ENCODE assay signal across 30 cellular contexts in the genomic region with DNA sequence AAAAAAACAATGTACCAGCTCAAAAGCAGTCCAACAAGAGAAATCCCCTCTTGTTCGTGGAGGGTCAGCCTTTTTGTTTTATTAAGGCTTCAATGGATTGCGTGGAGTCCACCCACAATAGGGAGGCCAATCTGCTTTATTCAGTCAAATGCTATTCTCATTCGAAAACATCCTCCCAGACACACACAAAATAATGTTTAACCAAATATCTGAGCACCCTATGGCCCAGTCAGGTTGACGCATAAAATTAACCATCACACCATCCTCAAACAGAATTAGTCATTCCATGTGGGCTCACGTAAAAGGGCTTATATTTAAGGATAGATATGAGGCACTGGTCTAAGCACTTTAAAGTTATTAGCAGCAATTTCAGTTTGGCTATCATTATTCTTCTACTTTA. TPM values are rescaled to one million over a fixed set of nuclear protein-coding genes. Genes with fewer than 3 reads are reported as not detected.
DNase-seq lines count a peak whose midpoint lies in the region; ATAC-seq, FAIRE-seq and TF ChIP-seq lines count a peak whose summit lies in the region.
"Had no signal": no experiment of that assay in that cellular context is flagged by ENCODE, and none has a peak within 500 bp of the region (broad histone marks: within the 10 kb centered on the region; RNA-seq: fewer than 3 reads in every experiment).

No MANE protein-coding gene starts in this region.

- H3K27me3 Mint-ChIP-seq in activated T-helper 2 cell treated with anti-CD3 and anti-CD28 coated beads, Interferon-gamma antibody, Interleukin-2, Interleukin-4, amounts not matched to agents 10 μg/mL and 5 μg/mL and 100 μg/mL, durations not matched to agents 14 hours and 24 hours and 36 hours (ENCODE audit: low read depth), result no peaks in the 10 kb centered on the region
- H3K27me3 Mint-ChIP-seq: CD4-positive, CD25-positive, alpha-beta regulatory T cell had no signal

- H3K4me2 ChIP-seq in PC-3 (ENCODE audit: low read length), result no peak overlapping the region
- H3K4me2 ChIP-seq: BLaER1 had no signal

- BruUV-seq in PC-3 (replicated peaks; lab: Mats Ljungman, UMichigan), result no TSS peak

- no peak for TF ChIP-seq CTCF in PC-3 (conservative IDR thresholded peaks at IDR 0.05; ENCODE audit: low read depth, low read length)

- no peaks in the 10 kb centered on the region for H3K79me2 ChIP-seq in PC-3 (ENCODE audit: low read length)

- H3K27me3 ChIP-seq in PC-3 (ENCODE audit: low read length), result 0 out of 2 replicates have a peak, but pooled peaks cover 5% of the 10 kb centered on the region
- H3K27me3 ChIP-seq: BE2C, BLaER1 had no signal

- H3K4me3 ChIP-seq in PC-3 (ENCODE audit: low read length), result no peak overlapping the region
- H3K4me3 ChIP-seq: BLaER1, GM12878 had no signal

- no peaks in the 10 kb centered on the region for H3K36me3 ChIP-seq in PC-3 (ENCODE audit: low read depth, low read length)
- H3K36me3 ChIP-seq: BE2C, BLaER1 had no signal

- no peaks in the 10 kb centered on the region for H3K9me2 ChIP-seq in PC-3 (replicated peaks; ENCODE audit: low read length)

- CTCF ChIA-PET in PC-3 (lab: Charles Lee), result no interaction called here

- no peak overlapping the region for H3K9ac ChIP-seq in PC-3 (ENCODE audit: low read length)
- H3K9ac ChIP-seq: BLaER1 had no signal

- peak; percentile 27 for DNase-seq in PC-3
- no peak for DNase-seq in RCC 7860 (ENCODE audit: low spot score)
- peak; percentile 54 for DNase-seq in kidney tubule cell (ENCODE audit: low spot score)
- peak; percentile 64 for DNase-seq in renal cortical epithelial cell (ENCODE audit: low read depth)
- DNase-seq in NCI-H1092 treated with DMSO at 0.1 percent for 48 hours (lab: John Stamatoyannopoulos, UW), result no peak
- no peak for DNase-seq in activated T-helper 2 cell treated with anti-CD3 and anti-CD28 coated beads, Interferon-gamma antibody, Interleukin-2, Interleukin-4, amounts not matched to agents 10 μg/mL and 5 μg/mL and 100 μg/mL, durations not matched to agents 14 hours and 24 hours and 36 hours (ENCODE audit: low spot score)
- no peak for DNase-seq in stimulated activated CD8-positive, alpha-beta memory T cell treated with anti-CD3 and anti-CD28 coated beads, Interleukin-4, amount 100 ng/mL, for 48 hours
- no peak for DNase-seq in DMS53 (lab: John Stamatoyannopoulos, UW)
- DNase-seq: 8988T; ACHN; BE2C; C1 segment of cervical spinal cord; Calu3; CD4-positive, alpha-beta memory T cell; CD4-positive, CD25-positive, alpha-beta regulatory T cell; CD8-positive, alpha-beta memory T cell; COR-L47; DMS79; DND-41; EL; GDM1 had no signal

- no peak for ATAC-seq in PC-3
- ATAC-seq: GM12878 had no signal

- no peaks in the 10 kb centered on the region for H3K9me3 Mint-ChIP-seq in activated T-helper 2 cell treated with anti-CD3 and anti-CD28 coated beads, Interferon-gamma antibody, Interleukin-2, Interleukin-4, amounts not matched to agents 10 μg/mL and 5 μg/mL and 100 μg/mL, durations not matched to agents 14 hours and 24 hours and 36 hours

- FAIRE-seq in RCC 7860 (lab: Jason Lieb, UNC), result peak; percentile 77
- FAIRE-seq: A204.1, D721Med, GM12878, GM18507 had no signal

- no peaks in the 10 kb centered on the region for H3K4me1 ChIP-seq in PC-3 (ENCODE audit: insufficient read depth, low read length)
- H3K4me1 ChIP-seq: BE2C, BLaER1 had no signal

- H2AFZ ChIP-seq in PC-3 (ENCODE audit: low read length), result no peak overlapping the region

- no peaks in the 10 kb centered on the region for H3K36me3 Mint-ChIP-seq in activated T-helper 2 cell treated with anti-CD3 and anti-CD28 coated beads, Interferon-gamma antibody, Interleukin-2, Interleukin-4, amounts not matched to agents 10 μg/mL and 5 μg/mL and 100 μg/mL, durations not matched to agents 14 hours and 24 hours and 36 hours (ENCODE audit: low read depth)
- H3K36me3 Mint-ChIP-seq: CD14-positive monocyte; CD4-positive, alpha-beta memory T cell; CD4-positive, CD25-positive, alpha-beta regulatory T cell; CD8-positive, alpha-beta memory T cell had no signal

- no peaks in the 10 kb centered on the region for H4K20me1 ChIP-seq in PC-3 (ENCODE audit: low read length)
- H4K20me1 ChIP-seq: BLaER1 had no signal

- intact Hi-C loops in PC-3 (cut with micrococcal nuclease), result no loop called here
- intact Hi-C loops in activated T-helper 2 cell treated with anti-CD3 and anti-CD28 coated beads, Interferon-gamma antibody, Interleukin-2, Interleukin-4, amounts not matched to agents 10 μg/mL and 5 μg/mL and 100 μg/mL, durations not matched to agents 14 hours and 24 hours and 36 hours (cut with micrococcal nuclease), result no loop called here

- H3F3A ChIP-seq in PC-3 (ENCODE audit: low read length, unreplicated experiment), result no peaks in the 10 kb centered on the region

- H3K4me3 Mint-ChIP-seq in activated T-helper 2 cell treated with anti-CD3 and anti-CD28 coated beads, Interferon-gamma antibody, Interleukin-2, Interleukin-4, amounts not matched to agents 10 μg/mL and 5 μg/mL and 100 μg/mL, durations not matched to agents 14 hours and 24 hours and 36 hours (ENCODE audit: low read depth), result no peak overlapping the region
- H3K4me3 Mint-ChIP-seq: CD14-positive monocyte; CD4-positive, alpha-beta memory T cell; CD4-positive, CD25-positive, alpha-beta regulatory T cell; CD8-positive, alpha-beta memory T cell had no signal

- H3K27ac ChIP-seq in PC-3 (ENCODE audit: low read length), result no peak overlapping the region
- H3K27ac ChIP-seq: BLaER1 had no signal

- H3K9me3 ChIP-seq in PC-3 (ENCODE audit: low read length), result no peaks in the 10 kb centered on the region
- H3K9me3 ChIP-seq: BE2C had no signal

- H3K27ac Mint-ChIP-seq in activated T-helper 2 cell treated with anti-CD3 and anti-CD28 coated beads, Interferon-gamma antibody, Interleukin-2, Interleukin-4, amounts not matched to agents 10 μg/mL and 5 μg/mL and 100 μg/mL, durations not matched to agents 14 hours and 24 hours and 36 hours, result no peak overlapping the region
- H3K27ac Mint-ChIP-seq: CD14-positive monocyte; CD4-positive, alpha-beta memory T cell; CD4-positive, CD25-positive, alpha-beta regulatory T cell; CD8-positive, alpha-beta memory T cell had no signal

- POLR2A ChIA-PET in PC-3 (lab: Charles Lee; ENCODE audit: unreplicated experiment), result no interaction called here

- no peaks in the 10 kb centered on the region for H3K4me1 Mint-ChIP-seq in activated T-helper 2 cell treated with anti-CD3 and anti-CD28 coated beads, Interferon-gamma antibody, Interleukin-2, Interleukin-4, amounts not matched to agents 10 μg/mL and 5 μg/mL and 100 μg/mL, durations not matched to agents 14 hours and 24 hours and 36 hours (ENCODE audit: low read depth)
- H3K4me1 Mint-ChIP-seq: CD14-positive monocyte; CD4-positive, alpha-beta memory T cell; CD4-positive, CD25-positive, alpha-beta regulatory T cell; CD8-positive, alpha-beta memory T cell had no signal

RNA-seq across cellular contexts. Expression of a gene that starts 58.9 kb away (rescaled TPM):
- total RNA-seq in PC-3 (2014; rRNA removed), result 0.26 TPM in 1 of 2 replicates, not detected in the other
- total RNA-seq in renal cortical epithelial cell, result 0.65 TPM in 1 of 2 replicates, not detected in the other
- not detected in 2 replicates for total RNA-seq in activated T-helper 2 cell treated with anti-CD3 and anti-CD28 coated beads, Interferon-gamma antibody, Interleukin-2, Interleukin-4, amounts not matched to agents 10 μg/mL and 5 μg/mL and 100 μg/mL, durations not matched to agents 14 hours and 24 hours and 36 hours
- total RNA-seq: A673; Calu3; CD4-positive, alpha-beta memory T cell; CD4-positive, CD25-positive, alpha-beta regulatory T cell; CD8-positive, alpha-beta memory T cell; Daoy; G401; GM12878 had no signal

Comparison
In these comparisons a context has a peak if more than half of its experiments do, and no peak if none do; other contexts are left out.
1. DNase-seq: peak in PC-3 (single experiment), kidney tubule cell (single experiment) and renal cortical epithelial cell (single experiment); none in RCC 7860 (single experiment), NCI-H1092 treated with DMSO at 0.1 percent for 48 hours (single experiment), activated T-helper 2 cell treated with anti-CD3 and anti-CD28 coated beads, Interferon-gamma antibody, Interleukin-2, Interleukin-4, amounts not matched to agents 10 μg/mL and 5 μg/mL and 100 μg/mL, durations not matched to agents 14 hours and 24 hours and 36 hours (single experiment), stimulated activated CD8-positive, alpha-beta memory T cell treated with anti-CD3 and anti-CD28 coated beads, Interleukin-4, amount 100 ng/mL, for 48 hours (single experiment) and DMS53 (single experiment).